Comparison of ENCODE assay signal across 8 cellular contexts in genomic region chr18:58671122-58671940, GRCh38.
A peak's percentile ranks its signal among the peaks of the same experiment; 100 is the strongest.
DNase-seq lines count a peak whose midpoint lies in the region; ATAC-seq lines count a peak whose summit lies in the region.

MALT1 (plus strand) TSS chr18:58671465; CDS start chr18:58671644, 179 bp downstream.

- H3K27ac ChIP-seq in caudate nucleus (ENCODE audit: low read depth, low read length): peak within 1 kb of the TSS; percentile 62

- ATAC-seq in GM19023 (IDR thresholded peaks at IDR 0.05; ENCODE audit: unreplicated experiment) (peak; percentile 83), HG03196 (IDR thresholded peaks at IDR 0.05; ENCODE audit: unreplicated experiment) (peak; percentile 76)

- peak; percentile 98 for DNase-seq in AG08396 (ENCODE audit: low spot score)
- DNase-seq in NCI-H345 treated with DMSO at 0.1 percent for 48 hours (lab: John Stamatoyannopoulos, UW; ENCODE audit: unreplicated experiment): peak; percentile 73
- DNase-seq in activated CD4-positive, CD25-positive, alpha-beta regulatory T cell (lab: John Stamatoyannopoulos, UW): peak; percentile 91 to 95 (median 95)
- peak; percentile 19 to 93 (median 81) for DNase-seq in caudate nucleus (lab: John Stamatoyannopoulos, UW)
- peak; percentile 98 for DNase-seq in islet precursor cell
- peak; percentile 88 to 98 (median 95) for DNase-seq in stimulated activated CD4-positive, alpha-beta T cell treated with anti-CD3 and anti-CD28 coated beads, Interleukin-12 subunit alpha, Interleukin-12 subunit beta, amount 100 ng/mL, for 48 hours (ENCODE audit: low read depth in 2 of 3, low spot score in 1 of 3)

Comparison
In these comparisons a context has a peak if more than half of its experiments do, and no peak if none do; other contexts are left out.
1. Peak in every context shown above with its lines: DNase-seq, ATAC-seq and H3K27ac ChIP-seq.